ENCODE assay signal across 8 cellular contexts in the genomic region with DNA sequence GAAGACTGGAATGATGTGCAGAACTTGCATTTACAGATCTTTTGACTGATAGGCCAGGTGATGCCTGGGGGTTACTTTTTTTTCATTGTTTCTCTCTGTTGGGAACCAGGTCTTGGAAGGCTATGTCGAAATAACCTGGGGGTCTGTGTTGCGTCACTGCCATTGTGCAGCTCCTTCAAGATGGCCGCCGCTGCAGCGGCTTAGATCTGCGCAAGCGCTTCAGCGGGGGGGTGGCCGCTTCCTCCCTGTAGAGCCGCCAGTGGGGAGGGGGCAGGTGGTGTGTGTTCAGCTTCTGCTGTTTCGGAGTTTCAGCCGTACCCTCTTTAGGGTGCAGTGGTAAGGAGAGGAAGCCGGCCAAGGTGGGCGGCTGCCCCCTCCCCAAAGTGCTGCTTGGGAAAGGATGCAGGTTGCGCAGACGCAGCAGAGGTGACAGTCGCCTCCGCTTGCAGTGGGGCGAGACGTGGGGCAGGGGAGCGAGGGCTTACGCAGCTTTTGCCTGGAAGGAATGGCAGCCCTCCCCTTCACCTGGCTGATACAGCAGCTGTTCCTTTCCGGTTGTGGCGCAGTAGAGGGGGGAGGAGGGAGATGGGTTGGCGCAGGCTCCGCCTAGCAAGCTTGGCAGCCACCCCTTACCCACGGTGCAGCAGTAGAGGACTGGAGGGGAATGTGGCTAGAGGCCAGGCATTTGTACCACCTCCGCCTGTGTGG. TPM values are rescaled to one million over a fixed set of nuclear protein-coding genes. Genes with fewer than 3 reads are reported as not detected.
DNase-seq lines count a peak whose midpoint lies in the region; ATAC-seq and TF ChIP-seq lines count a peak whose summit lies in the region.

No MANE protein-coding gene starts in this region.

- TF ChIP-seq CTCF in coronary artery (IDR thresholded peaks at IDR 0.05), result no peak

- peak; percentile 72 for ATAC-seq in HG02885 (IDR thresholded peaks at IDR 0.05; ENCODE audit: poor library complexity, unreplicated experiment)
- ATAC-seq in left lobe of liver, result peak; percentile 78

- peak overlapping the region; percentile 77 to 90 for H3K27ac ChIP-seq in coronary artery

- TF ChIP-seq POLR2A in GM15510 (IDR thresholded peaks at IDR 0.05; ENCODE audit: borderline replicate concordance, extremely low read depth, insufficient read length), result peak; percentile 40

- DNase-seq in NCI-H2081 treated with DMSO at 0.1 percent for 48 hours (lab: John Stamatoyannopoulos, UW) (peak; percentile 76), coronary artery (ENCODE audit: low spot score) (peak; percentile 80), left lobe of liver (ENCODE audit: low spot score) (peak; percentile 68), middle frontal gyrus (ENCODE audit: extremely low spot score, low spot score) (no peak)
- DNase-seq in activated CD4-positive, alpha-beta T cell treated with anti-CD3 and anti-CD28 coated beads for 48 hours, result peak; percentile 80
- DNase-seq in stimulated activated CD4-positive, alpha-beta T cell treated with anti-CD3 and anti-CD28 coated beads, Interleukin-2, amount 100 ng/mL, for 24 hours, result peak; percentile 73 to 74

- peak overlapping the region; percentile 74 for H3K4me3 ChIP-seq in coronary artery

RNA-seq across cellular contexts. Expression of gene SNRPN, which starts 1.5 kb away (rescaled TPM):
- 29.7 TPM for total RNA-seq in left lobe of liver

RNA-seq across cellular contexts. Expression of gene SNURF, which starts 1.5 kb away (rescaled TPM):
- total RNA-seq in left lobe of liver, result 0.83 TPM
